8 cellular contexts compared by ENCODE assay signal in the genomic region with DNA sequence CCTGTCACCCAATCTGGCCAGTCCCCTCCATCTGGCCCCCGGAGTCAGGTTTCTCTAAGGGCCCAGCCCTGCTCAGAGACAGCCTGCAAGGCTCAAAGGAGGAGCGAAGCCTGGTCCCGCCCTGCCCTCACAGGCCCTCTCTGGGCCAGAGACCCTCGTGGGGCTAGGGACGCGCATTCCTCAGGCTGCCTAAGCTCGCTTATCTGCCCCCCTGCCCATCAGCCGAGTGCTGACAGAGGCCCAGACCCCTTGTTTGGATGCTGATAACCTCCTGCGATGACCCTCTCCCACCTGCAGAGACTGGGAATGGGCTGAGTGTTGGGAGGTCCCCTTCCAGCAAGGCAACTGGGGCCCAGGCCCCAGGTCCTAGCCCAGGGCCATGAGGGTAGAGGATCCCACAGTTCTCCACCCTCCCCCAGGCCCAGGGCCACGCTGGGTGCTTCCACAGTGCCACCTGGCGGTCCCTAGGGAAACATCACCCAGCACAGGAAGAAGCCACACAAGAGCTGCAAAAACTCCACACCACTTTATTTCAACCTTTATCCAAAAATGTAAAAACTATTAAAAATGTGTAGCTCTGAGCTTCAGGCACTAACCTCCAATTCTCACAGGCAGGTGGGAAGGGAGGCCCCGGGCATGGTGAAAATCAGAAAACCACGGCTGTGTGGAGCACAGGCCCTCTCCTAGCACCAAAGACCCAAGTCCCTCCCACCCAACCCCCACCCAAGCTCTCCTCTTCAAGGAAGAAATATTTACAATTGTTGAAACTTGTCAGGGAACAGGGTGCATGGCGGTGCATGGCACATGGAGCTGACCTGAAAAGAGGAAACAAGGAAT. TPM values are rescaled to one million over a fixed set of nuclear protein-coding genes. Genes with fewer than 3 reads are reported as not detected.
DNase-seq lines count a peak whose midpoint lies in the region; ATAC-seq lines count a peak whose summit lies in the region.

No MANE protein-coding gene starts in this region.

- CTCF ChIA-PET in activated CD4-positive, alpha-beta T cell treated with anti-CD3 and anti-CD28 coated beads, Interleukin-2, amount 10 ng/mL, durations not matched to agents 7 days and 5 days (lab: Charles Lee) = interaction anchor here (0.5 to 4.7 kb wide), 29 partner anchors 9 to 568 kb away, joined by 3 to 30 read pairs (median 4); partner anchors contain the start of gene OGA

- H3K27me3 Mint-ChIP-seq in activated CD4-positive, alpha-beta T cell treated with anti-CD3 and anti-CD28 coated beads, Interleukin-2, amount 10 ng/mL, durations not matched to agents 7 days and 5 days = peaks cover 27% of the 10 kb centered on the region

- DNase-seq in Ammon's horn (ENCODE audit: low spot score) (peak; percentile 77), NCI-H2227 treated with DMSO at 0.1 percent for 48 hours (lab: John Stamatoyannopoulos, UW) (peak; percentile 8), dedifferentiated amniotic fluid mesenchymal stem cell (ENCODE audit: extremely low spot score) (peak; percentile 27), medulla oblongata (ENCODE audit: extremely low spot score) (peak; percentile 76)
- DNase-seq in activated CD4-positive, alpha-beta T cell treated with anti-CD3 and anti-CD28 coated beads, Interleukin-2, amount 10 ng/mL, durations not matched to agents 7 days and 5 days = peak; percentile 75
- DNase-seq in stimulated activated CD8-positive, alpha-beta memory T cell treated with anti-CD3 and anti-CD28 coated beads, Interleukin-15, amount 100 ng/mL, for 4 hours (ENCODE audit: low read depth in 2 of 2) = peak; percentile 37 to 43

- H3K36me3 Mint-ChIP-seq in activated CD4-positive, alpha-beta T cell treated with anti-CD3 and anti-CD28 coated beads, Interleukin-2, amount 10 ng/mL, durations not matched to agents 7 days and 5 days (ENCODE audit: low read depth) = peaks cover 28% of the 10 kb centered on the region

- POLR2A ChIA-PET in activated CD4-positive, alpha-beta T cell treated with anti-CD3 and anti-CD28 coated beads, Interleukin-2, amount 10 ng/mL, durations not matched to agents 7 days and 5 days (lab: Charles Lee) = interaction anchor here (1.6 kb wide), 1 partner anchor 193 kb away, joined by 4 read pairs; the partner anchor contains the start of genes DPCD and POLL

- ATAC-seq in GM19351 (IDR thresholded peaks at IDR 0.05; ENCODE audit: unreplicated experiment) (peak; percentile 39), HG02884 (IDR thresholded peaks at IDR 0.05; ENCODE audit: unreplicated experiment) (no peak)

- no peaks in the 10 kb centered on the region for H3K9me3 Mint-ChIP-seq in activated CD4-positive, alpha-beta T cell treated with anti-CD3 and anti-CD28 coated beads, Interleukin-2, amount 10 ng/mL, durations not matched to agents 7 days and 5 days

- H3K4me3 Mint-ChIP-seq in activated CD4-positive, alpha-beta T cell treated with anti-CD3 and anti-CD28 coated beads, Interleukin-2, amount 10 ng/mL, durations not matched to agents 7 days and 5 days = peak overlapping the region; percentile 19

- peaks cover 60% of the 10 kb centered on the region for H3K4me1 Mint-ChIP-seq in activated CD4-positive, alpha-beta T cell treated with anti-CD3 and anti-CD28 coated beads, Interleukin-2, amount 10 ng/mL, durations not matched to agents 7 days and 5 days

- H3K27ac Mint-ChIP-seq in activated CD4-positive, alpha-beta T cell treated with anti-CD3 and anti-CD28 coated beads, Interleukin-2, amount 10 ng/mL, durations not matched to agents 7 days and 5 days = no peak overlapping the region

RNA-seq across cellular contexts. Expression of gene NPM3, which starts 2.2 kb away (rescaled TPM):
- total RNA-seq in activated CD4-positive, alpha-beta T cell treated with anti-CD3 and anti-CD28 coated beads, Interleukin-2, amount 10 ng/mL, durations not matched to agents 7 days and 5 days = 10 to 100 TPM; 25.9 to 30.3 TPM

RNA-seq across cellular contexts. Expression of gene FGF8, which starts 5.1 kb away (rescaled TPM):
- total RNA-seq in activated CD4-positive, alpha-beta T cell treated with anti-CD3 and anti-CD28 coated beads, Interleukin-2, amount 10 ng/mL, durations not matched to agents 7 days and 5 days = not detected

RNA-seq across cellular contexts. Expression of gene OGA, which starts 37.2 kb away (rescaled TPM):
- 100 to 1,000 TPM; 135 to 145 TPM for total RNA-seq in activated CD4-positive, alpha-beta T cell treated with anti-CD3 and anti-CD28 coated beads, Interleukin-2, amount 10 ng/mL, durations not matched to agents 7 days and 5 days

Comparison
In these comparisons a context has a peak if more than half of its experiments do, and no peak if none do; other contexts are left out.
1. DNase-seq: peak in every context shown above with its lines; median percentile 77 in Ammon's horn; 76 in medulla oblongata; 75 in activated CD4-positive, alpha-beta T cell treated with anti-CD3 and anti-CD28 coated beads, Interleukin-2, amount 10 ng/mL, durations not matched to agents 7 days and 5 days; 40 in stimulated activated CD8-positive, alpha-beta memory T cell treated with anti-CD3 and anti-CD28 coated beads, Interleukin-15, amount 100 ng/mL, for 4 hours; 27 in dedifferentiated amniotic fluid mesenchymal stem cell; 8 in NCI-H2227 treated with DMSO at 0.1 percent for 48 hours.